In genomic region chr3:84922682-84923081, GRCh38 we compare ENCODE assay signal across 30 cellular contexts. TPM values are rescaled to one million over a fixed set of nuclear protein-coding genes. Genes with fewer than 3 reads are reported as not detected.
"Had no signal": no experiment of that assay in that cellular context is flagged by ENCODE, and none has a peak within 500 bp of the region (broad histone marks: within the 10 kb centered on the region; RNA-seq: fewer than 3 reads in every experiment).

No MANE protein-coding gene starts in this region.

- FAIRE-seq: endometrium, endothelial cell of umbilical vein, frontal cortex had no signal

- H3K4me3 ChIP-seq: colonic mucosa, coronary artery, dorsolateral prefrontal cortex, esophagus muscularis mucosa, esophagus squamous epithelium, gastrocnemius medialis, gastroesophageal sphincter, heart left ventricle, heart right ventricle had no signal

- ATAC-seq: effector memory CD8-positive, alpha-beta T cell; esophagus mucosa; foreskin keratinocyte; gastrocnemius medialis; gastroesophageal sphincter; heart left ventricle; heart right ventricle had no signal

- H3K27me3 ChIP-seq: colonic mucosa, dorsolateral prefrontal cortex, esophagus muscularis mucosa, esophagus squamous epithelium, foreskin keratinocyte, gastrocnemius medialis, gastroesophageal sphincter, heart left ventricle, heart right ventricle had no signal

- DNase-seq: colonic mucosa; cortex of kidney; dermis blood vessel endothelial cell; dorsolateral prefrontal cortex; effector CD4-positive, alpha-beta T cell; effector CD8-positive, alpha-beta T cell; effector memory CD4-positive, alpha-beta T cell; effector memory CD8-positive, alpha-beta T cell; endodermal cell; erythroblast; esophagus squamous epithelium; foreskin fibroblast; foreskin keratinocyte; foreskin melanocyte; gastrocnemius medialis; glutamatergic neuron; head of caudate nucleus; heart left ventricle; heart right ventricle had no signal

- H3K4me1 ChIP-seq: colonic mucosa, esophagus muscularis mucosa, esophagus squamous epithelium, foreskin keratinocyte, gastrocnemius medialis, gastroesophageal sphincter, heart left ventricle, heart right ventricle had no signal

- H3K9me3 ChIP-seq: colonic mucosa, esophagus muscularis mucosa, esophagus squamous epithelium, gastrocnemius medialis had no signal

- H3K36me3 ChIP-seq: colonic mucosa, esophagus muscularis mucosa, esophagus squamous epithelium, gastrocnemius medialis, gastroesophageal sphincter, heart left ventricle, heart right ventricle had no signal

- H3K27ac ChIP-seq: colonic mucosa, coronary artery, epithelial cell of prostate, esophagus muscularis mucosa, esophagus squamous epithelium, foreskin keratinocyte, gastrocnemius medialis, gastroesophageal sphincter, heart left ventricle, heart right ventricle had no signal

RNA-seq across cellular contexts. Expression of gene CADM2, which starts 36.1 kb away (rescaled TPM):
- total RNA-seq: dermis blood vessel endothelial cell, dermis microvascular lymphatic vessel endothelial cell, endothelial cell of umbilical vein, epithelial cell of proximal tubule, esophagus mucosa, foreskin keratinocyte, glomerular endothelial cell had no signal
- polyA plus RNA-seq: endothelial cell of umbilical vein had no signal
